Comparison of ENCODE assay signal across 1 cellular context in genomic region chr12:124160102-124160501, GRCh38.
TF ChIP-seq lines count a peak whose summit lies in the region.

No MANE protein-coding gene starts in this region.

TF ChIP-seq in WTC11, 78 proteins besides CTCF, POLR2A, EP300 and RAD21 (continued from another document):
- TF ChIP-seq, protein P1, sequence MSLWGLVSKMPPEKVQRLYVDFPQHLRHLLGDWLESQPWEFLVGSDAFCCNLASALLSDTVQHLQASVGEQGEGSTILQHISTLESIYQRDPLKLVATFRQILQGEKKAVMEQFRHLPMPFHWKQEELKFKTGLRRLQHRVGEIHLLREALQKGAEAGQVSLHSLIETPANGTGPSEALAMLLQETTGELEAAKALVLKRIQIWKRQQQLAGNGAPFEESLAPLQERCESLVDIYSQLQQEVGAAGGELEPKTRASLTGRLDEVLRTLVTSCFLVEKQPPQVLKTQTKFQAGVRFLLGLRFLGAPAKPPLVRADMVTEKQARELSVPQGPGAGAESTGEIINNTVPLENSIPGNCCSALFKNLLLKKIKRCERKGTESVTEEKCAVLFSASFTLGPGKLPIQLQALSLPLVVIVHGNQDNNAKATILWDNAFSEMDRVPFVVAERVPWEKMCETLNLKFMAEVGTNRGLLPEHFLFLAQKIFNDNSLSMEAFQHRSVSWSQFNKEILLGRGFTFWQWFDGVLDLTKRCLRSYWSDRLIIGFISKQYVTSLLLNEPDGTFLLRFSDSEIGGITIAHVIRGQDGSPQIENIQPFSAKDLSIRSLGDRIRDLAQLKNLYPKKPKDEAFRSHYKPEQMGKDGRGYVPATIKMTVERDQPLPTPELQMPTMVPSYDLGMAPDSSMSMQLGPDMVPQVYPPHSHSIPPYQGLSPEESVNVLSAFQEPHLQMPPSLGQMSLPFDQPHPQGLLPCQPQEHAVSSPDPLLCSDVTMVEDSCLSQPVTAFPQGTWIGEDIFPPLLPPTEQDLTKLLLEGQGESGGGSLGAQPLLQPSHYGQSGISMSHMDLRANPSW (CRISPR knock-in tag; conservative IDR thresholded peaks at IDR 0.05; ENCODE audit: low read depth): no peak
- TF ChIP-seq ZNF396 (CRISPR knock-in tag; IDR thresholded peaks at IDR 0.05; ENCODE audit: borderline replicate concordance): no peak
- no peak for TF ChIP-seq ZNF281 (CRISPR knock-in tag; IDR thresholded peaks at IDR 0.05)
- no peak for TF ChIP-seq GTF2I (CRISPR knock-in tag; conservative IDR thresholded peaks at IDR 0.05)
- no peak for TF ChIP-seq NR2C2 (CRISPR knock-in tag; IDR thresholded peaks at IDR 0.05)
- TF ChIP-seq FOXP1 (CRISPR knock-in tag; IDR thresholded peaks at IDR 0.05; ENCODE audit: borderline replicate concordance): no peak
- TF ChIP-seq ZBTB43 (CRISPR knock-in tag; IDR thresholded peaks at IDR 0.05): no peak
- TF ChIP-seq ZNF423 (CRISPR knock-in tag; IDR thresholded peaks at IDR 0.05): no peak
- no peak for TF ChIP-seq USF2 (CRISPR knock-in tag; IDR thresholded peaks at IDR 0.05)
- TF ChIP-seq SMAD3 (CRISPR knock-in tag; IDR thresholded peaks at IDR 0.05; ENCODE audit: borderline replicate concordance): no peak
- no peak for TF ChIP-seq MYBL2 (CRISPR knock-in tag; IDR thresholded peaks at IDR 0.05)
- TF ChIP-seq MAX (CRISPR knock-in tag; IDR thresholded peaks at IDR 0.05): no peak
- no peak for TF ChIP-seq KAT7 (CRISPR knock-in tag; IDR thresholded peaks at IDR 0.05; ENCODE audit: borderline replicate concordance)
- TF ChIP-seq, protein P2, sequence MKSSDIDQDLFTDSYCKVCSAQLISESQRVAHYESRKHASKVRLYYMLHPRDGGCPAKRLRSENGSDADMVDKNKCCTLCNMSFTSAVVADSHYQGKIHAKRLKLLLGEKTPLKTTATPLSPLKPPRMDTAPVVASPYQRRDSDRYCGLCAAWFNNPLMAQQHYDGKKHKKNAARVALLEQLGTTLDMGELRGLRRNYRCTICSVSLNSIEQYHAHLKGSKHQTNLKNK (CRISPR knock-in tag; IDR thresholded peaks at IDR 0.05): no peak
